8 cellular contexts compared by ENCODE assay signal in the genomic region with DNA sequence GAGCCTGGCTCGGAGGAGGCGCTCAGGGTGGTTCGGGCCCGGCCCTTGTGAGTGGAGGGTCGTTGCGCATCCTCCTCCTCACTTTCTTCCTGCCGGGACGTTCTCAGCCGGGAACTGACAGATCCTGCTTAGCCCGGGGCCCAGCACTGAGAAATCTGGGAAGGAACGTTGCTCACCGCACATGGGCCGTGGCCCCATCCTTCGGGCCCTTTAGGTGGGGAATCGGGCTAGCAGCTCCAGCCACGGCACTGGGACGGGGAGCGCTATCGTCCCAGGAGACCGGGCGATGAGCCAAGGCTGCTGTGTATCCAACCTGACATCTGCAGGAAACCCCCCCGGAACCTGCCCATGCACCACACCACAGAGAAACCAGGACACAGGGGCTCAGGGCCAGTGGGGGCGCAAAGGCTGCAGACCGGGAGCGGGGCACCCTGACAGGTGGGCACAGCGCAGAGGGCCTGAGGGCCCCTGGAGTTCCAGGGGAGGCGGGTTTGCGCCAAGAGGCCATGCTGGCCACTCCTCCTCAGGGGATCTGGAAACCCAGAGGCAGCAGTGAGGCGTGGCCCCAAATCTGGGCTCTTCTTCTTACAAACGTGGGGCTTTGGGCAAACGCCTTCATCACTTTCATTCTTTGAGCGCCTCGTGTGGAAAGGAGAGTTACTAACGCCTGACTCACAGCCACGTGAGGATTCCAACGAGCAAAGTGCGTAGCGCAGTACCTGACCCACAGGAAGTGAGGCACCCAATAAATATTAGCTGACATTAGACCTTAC. TPM values are rescaled to one million over a fixed set of nuclear protein-coding genes. Genes with fewer than 3 reads are reported as not detected.
DNase-seq lines count a peak whose midpoint lies in the region; ATAC-seq and TF ChIP-seq lines count a peak whose summit lies in the region.

Gene SH2D5 (minus strand): TSS at position 116 of the 773 bp plus-strand sequence. CDS start 4,659 bp downstream, outside the sequence.

- peaks cover 22% of the 10 kb centered on the region for H3K4me1 ChIP-seq in SJSA1 (replicated peaks)

- peaks cover 19% of the 10 kb centered on the region for H3K27me3 Mint-ChIP-seq in IgD-negative memory B cell
- peaks cover 8% of the 10 kb centered on the region for H3K27me3 Mint-ChIP-seq in activated naive CD4-positive, alpha-beta T cell treated with anti-CD3 and anti-CD28 coated beads, Interleukin-2, amount 50 U/mL, for 24 hours

- H3K36me3 Mint-ChIP-seq in IgD-negative memory B cell, result peaks cover 2% of the 10 kb centered on the region
- H3K36me3 Mint-ChIP-seq in activated naive CD4-positive, alpha-beta T cell treated with anti-CD3 and anti-CD28 coated beads, Interleukin-2, amount 50 U/mL, for 24 hours, result peaks cover 3% of the 10 kb centered on the region

- H3K9me3 ChIP-seq in SJSA1 (replicated peaks), result no peaks in the 10 kb centered on the region

- peak within 1 kb of the TSS; percentile 1 to 67 (median 29) for H3K27ac Mint-ChIP-seq in IgD-negative memory B cell
- peak within 1 kb of the TSS; percentile 65 for H3K27ac Mint-ChIP-seq in activated naive CD4-positive, alpha-beta T cell treated with anti-CD3 and anti-CD28 coated beads, Interleukin-2, amount 50 U/mL, for 24 hours

- peak within 1 kb of the TSS; percentile 41 for H3K4me3 ChIP-seq in SJSA1

- H3K36me3 ChIP-seq in SJSA1, result peaks cover 10% of the 10 kb centered on the region

- peaks cover 16% of the 10 kb centered on the region; the same call in 1 of the 2 replicates for H3K27me3 ChIP-seq in SJSA1 (replicated peaks)

- H3K27ac ChIP-seq in SJSA1 (peak within 1 kb of the TSS; percentile 66), temporal lobe (ENCODE audit: low read depth, low read length) (peak within 1 kb of the TSS; percentile 40)

- DNase-seq in COLO668 (lab: John Stamatoyannopoulos, UW; ENCODE audit: unreplicated experiment) (peak; percentile 82), SJSA1 (ENCODE audit: low read depth in 1 of 2, low spot score in 2 of 2) (peak; percentile 92 to 94), glomerular endothelial cell (ENCODE audit: extremely low read depth, low read depth, low spot score) (peak; percentile 73), omental fat pad (ENCODE audit: low spot score) (peak; percentile 92)

- no peak for TF ChIP-seq CTCF in omental fat pad (IDR thresholded peaks at IDR 0.05)

- no peaks in the 10 kb centered on the region for H3K9me3 Mint-ChIP-seq in IgD-negative memory B cell
- no peaks in the 10 kb centered on the region for H3K9me3 Mint-ChIP-seq in activated naive CD4-positive, alpha-beta T cell treated with anti-CD3 and anti-CD28 coated beads, Interleukin-2, amount 50 U/mL, for 24 hours

- ATAC-seq in GM19452 (IDR thresholded peaks at IDR 0.05; ENCODE audit: unreplicated experiment) (peak; percentile 64), omental fat pad (ENCODE audit: low FRiP score) (peak; percentile 88)

- H3K4me1 Mint-ChIP-seq in IgD-negative memory B cell, result peaks cover 5 to 10% (median 6%) of the 10 kb centered on the region in 3 donors
- H3K4me1 Mint-ChIP-seq in activated naive CD4-positive, alpha-beta T cell treated with anti-CD3 and anti-CD28 coated beads, Interleukin-2, amount 50 U/mL, for 24 hours, result peaks cover 9% of the 10 kb centered on the region

- peak within 1 kb of the TSS; percentile 82 to 94 (median 88) for H3K4me3 Mint-ChIP-seq in IgD-negative memory B cell
- peak within 1 kb of the TSS; percentile 89 for H3K4me3 Mint-ChIP-seq in activated naive CD4-positive, alpha-beta T cell treated with anti-CD3 and anti-CD28 coated beads, Interleukin-2, amount 50 U/mL, for 24 hours

RNA-seq across cellular contexts. Expression of gene SH2D5, which starts in this region (rescaled TPM):
- polyA plus RNA-seq in IgD-negative memory B cell, result not detected
- total RNA-seq in SJSA1 (2014; rRNA removed; shearing (Covaris generic)), result 0.82 and 5.3 TPM in 2 replicates
- 2.3 and 3.2 TPM in 2 replicates for total RNA-seq in glomerular endothelial cell
- 1 to 10 TPM in 1 of 4 donors, under 1 TPM in 2, not detected in 1; 0.25 to 5.8 (median 0.84) TPM for total RNA-seq in omental fat pad
- 0.49 TPM for total RNA-seq in temporal lobe

Comparison
In these comparisons a context has a peak if more than half of its experiments do, and no peak if none do; other contexts are left out.
1. Peak in every context shown above with its lines: DNase-seq, ATAC-seq, H3K4me3 ChIP-seq and H3K27ac ChIP-seq.